20 cellular contexts compared by ENCODE assay signal in the genomic region with DNA sequence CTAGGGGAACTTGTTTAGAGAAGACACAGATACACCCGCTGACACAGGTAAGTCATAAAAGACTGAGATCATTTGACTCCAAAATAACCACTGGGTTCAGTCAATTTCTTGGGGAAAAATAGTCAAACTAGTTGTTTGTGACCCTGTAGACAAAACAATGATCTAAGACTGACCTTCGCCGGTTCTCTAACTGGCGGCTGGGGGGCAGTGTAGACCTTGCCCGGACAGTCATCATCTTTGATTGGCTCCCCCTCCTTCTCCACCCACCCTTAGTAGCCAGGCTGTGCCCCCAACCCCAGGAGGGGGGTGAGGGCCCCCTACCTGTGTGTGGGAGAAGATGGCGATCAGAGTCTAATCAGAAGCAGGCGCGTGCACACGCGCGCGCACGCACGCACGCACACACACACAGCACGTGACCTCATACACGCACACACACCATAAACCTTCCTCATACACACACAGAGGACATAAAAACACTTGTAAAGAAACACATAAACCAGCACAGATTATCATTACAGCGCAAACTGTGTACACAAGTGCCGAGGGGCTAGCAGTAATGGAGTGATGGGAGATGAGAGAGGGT.
"Had no signal": no experiment of that assay in that cellular context is flagged by ENCODE, and none has a peak within 500 bp of the region (broad histone marks: within the 10 kb centered on the region; RNA-seq: fewer than 3 reads in every experiment).

No MANE protein-coding gene starts in this region.

- H3K4me3 Mint-ChIP-seq: activated CD4-positive, alpha-beta T cell treated with anti-CD3 and anti-CD28 coated beads, Interleukin-2, amount 10 ng/mL, durations not matched to agents 24 days and 14 days; activated naive CD8-positive, alpha-beta T cell; activated T-cell treated with anti-CD3 and anti-CD28 coated beads, Interleukin-2, amount 50 U/mL, for 72 hours; natural killer cell treated with Interleukin-12 subunit alpha and Interleukin-12 subunit beta and Interleukin-15 and Interleukin-18, amount 100 ng/mL, for 72 hours had no signal

- H3K27ac Mint-ChIP-seq: activated CD4-positive, alpha-beta T cell treated with anti-CD3 and anti-CD28 coated beads, Interleukin-2, amount 10 ng/mL, durations not matched to agents 24 days and 14 days; activated naive CD8-positive, alpha-beta T cell; activated T-cell treated with anti-CD3 and anti-CD28 coated beads, Interleukin-2, amount 50 U/mL, for 72 hours; natural killer cell treated with Interleukin-12 subunit alpha and Interleukin-12 subunit beta and Interleukin-15 and Interleukin-18, amount 100 ng/mL, for 72 hours had no signal

- H3K36me3 Mint-ChIP-seq: activated naive CD8-positive, alpha-beta T cell; natural killer cell treated with Interleukin-12 subunit alpha and Interleukin-12 subunit beta and Interleukin-15 and Interleukin-18, amount 100 ng/mL, for 72 hours had no signal

- H3K4me3 ChIP-seq: esophagus muscularis mucosa, thyroid gland had no signal

- H3K36me3 ChIP-seq: thyroid gland had no signal

- H2AFZ ChIP-seq: parathyroid adenoma had no signal

- H3K27me3 ChIP-seq: esophagus muscularis mucosa, thyroid gland had no signal

- DNase-seq: activated CD4-positive, alpha-beta T cell treated with anti-CD3 and anti-CD28 coated beads, Interleukin-2, amount 10 ng/mL, durations not matched to agents 24 days and 14 days; activated CD4-positive, CD25-positive, alpha-beta regulatory T cell; activated CD8-positive, alpha-beta memory T cell treated with anti-CD3 and anti-CD28 coated beads, Interleukin-2, amount 50 U/mL, for 48 hours; activated gamma-delta T cell; activated T-cell treated with anti-CD3 and anti-CD28 coated beads, Interleukin-2, amount 50 U/mL, for 72 hours; amniotic stem cell; caudate nucleus; effector CD4-positive, alpha-beta T cell; hippocampal formation; kidney glomerular epithelial cell; mesendoderm; stimulated activated CD4-positive, alpha-beta T cell treated with anti-CD3 and anti-CD28 coated beads, Interleukin-12 subunit alpha, Interleukin-12 subunit beta, amount 100 ng/mL, for 4 hours; stimulated activated CD4-positive, alpha-beta T cell treated with anti-CD3 and anti-CD28 coated beads, Interleukin-2, amount 100 ng/mL, for 24 hours; thyroid gland had no signal

- H3K27me3 Mint-ChIP-seq: activated naive CD8-positive, alpha-beta T cell had no signal

- H3K9me3 ChIP-seq: esophagus muscularis mucosa, thyroid gland had no signal

- H3K4me1 ChIP-seq: parathyroid adenoma, thyroid gland had no signal

- H3K79me2 ChIP-seq: parathyroid adenoma had no signal

- H3K27ac ChIP-seq: esophagus muscularis mucosa, parathyroid adenoma, thyroid gland had no signal

- FAIRE-seq: colon, urothelium cell line had no signal

- H3K9me3 Mint-ChIP-seq: activated CD4-positive, alpha-beta T cell treated with anti-CD3 and anti-CD28 coated beads, Interleukin-2, amount 10 ng/mL, durations not matched to agents 24 days and 14 days; activated T-cell treated with anti-CD3 and anti-CD28 coated beads, Interleukin-2, amount 50 U/mL, for 72 hours; natural killer cell treated with Interleukin-12 subunit alpha and Interleukin-12 subunit beta and Interleukin-15 and Interleukin-18, amount 100 ng/mL, for 72 hours had no signal

- H3K4me1 Mint-ChIP-seq: activated CD4-positive, alpha-beta T cell treated with anti-CD3 and anti-CD28 coated beads, Interleukin-2, amount 10 ng/mL, durations not matched to agents 24 days and 14 days had no signal

- H3K9ac ChIP-seq: parathyroid adenoma had no signal
